Comparison of ENCODE assay signal across 10 cellular contexts in the genomic region with DNA sequence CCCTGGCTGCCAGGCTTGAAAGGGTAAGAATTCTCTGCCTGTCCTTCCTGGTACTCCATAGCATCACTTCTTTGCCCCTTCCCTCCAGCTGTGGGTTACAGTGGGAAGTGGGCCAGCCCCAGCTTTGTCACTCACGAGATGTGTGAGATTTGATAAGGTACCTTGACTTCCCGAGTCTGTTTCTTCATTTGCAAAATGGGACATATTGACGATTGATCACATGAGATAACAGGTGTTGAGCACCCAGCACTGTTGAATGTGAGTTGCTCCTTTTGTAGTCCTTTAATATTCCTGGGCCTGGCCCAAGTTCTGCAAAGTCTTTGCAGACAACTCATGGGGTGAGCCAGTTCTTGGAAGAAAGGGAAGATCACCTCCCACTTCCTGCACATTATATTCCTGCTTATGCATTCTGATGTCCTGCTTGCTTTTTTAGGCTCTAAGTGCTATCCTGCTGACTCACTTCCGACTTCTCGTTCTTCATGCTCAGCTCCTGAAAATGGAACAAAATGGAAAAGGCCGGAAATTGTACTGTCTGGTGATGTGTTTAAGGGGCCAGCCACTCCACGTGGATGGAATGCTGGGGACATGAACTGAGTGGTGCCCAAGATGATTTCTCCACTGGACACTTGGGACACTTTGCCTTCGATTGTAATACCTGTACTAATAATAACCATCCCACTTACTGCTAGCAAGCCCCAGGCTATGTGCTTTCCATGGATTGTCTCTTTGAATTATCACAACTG. TPM values are rescaled to one million over a fixed set of nuclear protein-coding genes. Genes with fewer than 3 reads are reported as not detected.
A peak's percentile ranks its signal among the peaks of the same experiment; 100 is the strongest.
DNase-seq lines count a peak whose midpoint lies in the region; ATAC-seq and TF ChIP-seq lines count a peak whose summit lies in the region.
"Had no signal": no experiment of that assay in that cellular context is flagged by ENCODE, and none has a peak within 500 bp of the region (broad histone marks: within the 10 kb centered on the region; RNA-seq: fewer than 3 reads in every experiment).

No MANE protein-coding gene starts in this region.

- H3K4me3 ChIP-seq in dorsolateral prefrontal cortex: no peak overlapping the region
- H3K4me3 ChIP-seq in muscle layer of duodenum (ENCODE audit: low read depth in 1 of 2, low read length in 2 of 2): no peak overlapping the region

- peaks cover 0 to 6% of the 10 kb centered on the region in 2 donors for H3K27me3 Mint-ChIP-seq in natural killer cell treated with Interleukin-12 subunit alpha and Interleukin-12 subunit beta and Interleukin-15 and Interleukin-18, amount 100 ng/mL, for 72 hours

- DNase-seq in Daoy (ENCODE audit: low read depth) (peak; percentile 84), OCI-M1 (lab: John Stamatoyannopoulos, UW) (peak; percentile 67), dorsolateral prefrontal cortex (peak in 2 of 10 donors; percentile 60 to 65), NCI-H2081 (lab: John Stamatoyannopoulos, UW) (no peak), HUDEP-2 (lab: John Stamatoyannopoulos, UW; ENCODE audit: unreplicated experiment in 76 of 76) (no peak), DMS114 treated with DMSO at 0.1 percent for 48 hours (lab: John Stamatoyannopoulos, UW; ENCODE audit: unreplicated experiment) (no peak)
- DNase-seq in natural killer cell treated with Interleukin-12 subunit alpha and Interleukin-12 subunit beta and Interleukin-15 and Interleukin-18, amount 100 ng/mL, for 72 hours (ENCODE audit: low spot score): no peak
- DNase-seq: activated gamma-delta T cell treated with Interleukin-2 at 50 U/mL for 16 hours, NCI-H2107 had no signal

- H3K27ac ChIP-seq in dorsolateral prefrontal cortex: peak overlapping the region in 52 of 59 donors; percentile 20 to 85 (median 66)
- peak overlapping the region; percentile 39 for H3K27ac ChIP-seq in muscle layer of duodenum (ENCODE audit: low read length)

- no peaks in the 10 kb centered on the region for H3K9me3 Mint-ChIP-seq in natural killer cell treated with Interleukin-12 subunit alpha and Interleukin-12 subunit beta and Interleukin-15 and Interleukin-18, amount 100 ng/mL, for 72 hours

- H3K4me1 Mint-ChIP-seq in natural killer cell treated with Interleukin-12 subunit alpha and Interleukin-12 subunit beta and Interleukin-15 and Interleukin-18, amount 100 ng/mL, for 72 hours (ENCODE audit: low read depth in 2 of 2): peaks cover 0 to 7% of the 10 kb centered on the region in 2 donors

- H3K27me3 ChIP-seq in dorsolateral prefrontal cortex (no peaks in the 10 kb centered on the region), muscle layer of duodenum (ENCODE audit: low read depth, low read length) (no peaks in the 10 kb centered on the region)

- no peak for ATAC-seq in natural killer cell treated with Interleukin-12 subunit alpha and Interleukin-12 subunit beta and Interleukin-15 and Interleukin-18, amount 100 ng/mL, for 72 hours

- TF ChIP-seq CTCF in dorsolateral prefrontal cortex (IDR thresholded peaks at IDR 0.05 in 54 of 56, conservative IDR thresholded peaks at IDR 0.05 in 2 of 56; ENCODE audit: low read depth in 1 of 56, partially characterized antibody in 56 of 56): no peak

- H3K27ac Mint-ChIP-seq in natural killer cell treated with Interleukin-12 subunit alpha and Interleukin-12 subunit beta and Interleukin-15 and Interleukin-18, amount 100 ng/mL, for 72 hours: no peak overlapping the region

- intact Hi-C loops in dorsolateral prefrontal cortex (cut with DNase I): no loop called here

- no peaks in the 10 kb centered on the region for H3K36me3 ChIP-seq in muscle layer of duodenum (ENCODE audit: control insufficient read depth in 1 of 2, insufficient read depth in 2 of 2, low read length in 2 of 2)

- H3K4me3 Mint-ChIP-seq in natural killer cell treated with Interleukin-12 subunit alpha and Interleukin-12 subunit beta and Interleukin-15 and Interleukin-18, amount 100 ng/mL, for 72 hours: no peak overlapping the region

- H3K9me3 ChIP-seq in muscle layer of duodenum (ENCODE audit: control insufficient read depth in 1 of 2, low read length in 2 of 2): no peaks in the 10 kb centered on the region

- H3K4me1 ChIP-seq in muscle layer of duodenum (ENCODE audit: control insufficient read depth in 1 of 2, insufficient read depth in 2 of 2, low read length in 2 of 2): peaks cover 0 to 3% of the 10 kb centered on the region in 2 donors

- no peaks in the 10 kb centered on the region for H3K36me3 Mint-ChIP-seq in natural killer cell treated with Interleukin-12 subunit alpha and Interleukin-12 subunit beta and Interleukin-15 and Interleukin-18, amount 100 ng/mL, for 72 hours

RNA-seq across cellular contexts. Expression of a gene that starts 8.3 kb away (rescaled TPM):
- total RNA-seq in Daoy (2014; rRNA removed; shearing (Covaris generic)): 15.8 and 20.4 TPM in 2 replicates
- 100 to 1,000 TPM in 109 of 120 experiments, 10 to 100 TPM in 11; 75.6 to 169 (median 124) TPM for total RNA-seq in dorsolateral prefrontal cortex
- total RNA-seq in natural killer cell treated with Interleukin-12 subunit alpha and Interleukin-12 subunit beta and Interleukin-15 and Interleukin-18, amount 100 ng/mL, for 72 hours: 10 to 100 TPM; 15.5 to 19.6 TPM

Comparison
In these comparisons a context has a peak if more than half of its experiments do, and no peak if none do; other contexts are left out.
1. DNase-seq: peak in Daoy (single experiment) and OCI-M1 (single experiment); none in NCI-H2081 (0 of 2), natural killer cell treated with Interleukin-12 subunit alpha and Interleukin-12 subunit beta and Interleukin-15 and Interleukin-18, amount 100 ng/mL, for 72 hours (single experiment), HUDEP-2 (0 of 76) and DMS114 treated with DMSO at 0.1 percent for 48 hours (single experiment).